ENCODE assay signal across 9 cellular contexts in the genomic region with DNA sequence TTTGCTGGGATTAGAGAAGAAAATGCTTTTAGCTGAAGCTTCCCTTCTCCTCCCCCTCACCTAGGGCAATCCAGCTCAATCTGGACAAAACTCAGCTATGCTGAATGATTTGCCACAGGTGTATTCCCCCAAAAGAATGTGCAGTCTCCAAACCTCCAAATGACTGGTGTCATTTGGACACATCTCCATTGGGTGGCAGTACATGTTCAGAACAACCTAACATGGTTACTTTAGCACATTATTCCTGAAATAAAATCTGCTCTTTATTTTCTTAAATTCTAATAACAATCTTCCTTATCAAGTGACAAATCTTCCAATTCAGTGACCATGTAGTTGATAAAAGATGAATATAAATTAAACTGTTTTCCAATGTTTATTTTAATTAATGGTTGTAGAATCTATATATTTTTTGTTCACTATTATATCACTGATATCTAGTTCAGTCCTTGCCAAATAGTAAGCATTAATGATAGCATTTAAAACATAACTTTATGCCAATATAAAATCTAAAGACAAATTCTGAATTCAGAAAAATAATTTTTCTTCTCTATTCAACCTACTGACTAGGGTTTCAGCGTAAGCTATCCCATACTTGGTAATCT.
DNase-seq lines count a peak whose midpoint lies in the region; ATAC-seq and FAIRE-seq lines count a peak whose summit lies in the region.
"Had no signal": no experiment of that assay in that cellular context is flagged by ENCODE, and none has a peak within 500 bp of the region (broad histone marks: within the 10 kb centered on the region; RNA-seq: fewer than 3 reads in every experiment).

No MANE protein-coding gene starts in this region.

- no peaks in the 10 kb centered on the region for H3K4me1 Mint-ChIP-seq in activated T-cell treated with anti-CD3 and anti-CD28 coated beads, Interleukin-2, amount 50 U/mL, for 24 hours (ENCODE audit: low read depth)
- H3K4me1 Mint-ChIP-seq: memory B cell had no signal

- ATAC-seq in GM19452 (IDR thresholded peaks at IDR 0.05; ENCODE audit: unreplicated experiment) (no peak), GM19397 (IDR thresholded peaks at IDR 0.05; ENCODE audit: unreplicated experiment) (no peak)

- H3K27me3 Mint-ChIP-seq in activated T-cell treated with anti-CD3 and anti-CD28 coated beads, Interleukin-2, amount 50 U/mL, for 24 hours = peaks cover 19% of the 10 kb centered on the region

- H3K9me3 Mint-ChIP-seq in activated T-cell treated with anti-CD3 and anti-CD28 coated beads, Interleukin-2, amount 50 U/mL, for 24 hours = no peaks in the 10 kb centered on the region

- H3K27ac Mint-ChIP-seq in activated T-cell treated with anti-CD3 and anti-CD28 coated beads, Interleukin-2, amount 50 U/mL, for 24 hours = no peak overlapping the region
- H3K27ac Mint-ChIP-seq: memory B cell had no signal

- H3K4me3 Mint-ChIP-seq in activated T-cell treated with anti-CD3 and anti-CD28 coated beads, Interleukin-2, amount 50 U/mL, for 24 hours = no peak overlapping the region
- H3K4me3 Mint-ChIP-seq: memory B cell had no signal

- FAIRE-seq in GM19239 (lab: Jason Lieb, UNC) (peak; percentile 75), colon (lab: Jason Lieb, UNC) (peak; percentile 24)

- DNase-seq in CD1c-positive myeloid dendritic cell (ENCODE audit: extremely low spot score) (peak; percentile 31), GM19239 (ENCODE audit: insufficient read length, low spot score) (no peak), NCI-H2171 treated with DMSO at 0.1 percent for 48 hours (lab: John Stamatoyannopoulos, UW) (peak; percentile 38), myocyte (ENCODE audit: low read depth) (peak; percentile 66)
- DNase-seq in activated T-cell treated with anti-CD3 and anti-CD28 coated beads, Interleukin-2, amount 50 U/mL, for 24 hours = no peak

- no peaks in the 10 kb centered on the region for H3K36me3 Mint-ChIP-seq in activated T-cell treated with anti-CD3 and anti-CD28 coated beads, Interleukin-2, amount 50 U/mL, for 24 hours (ENCODE audit: low read depth)

Comparison
In these comparisons a context has a peak if more than half of its experiments do, and no peak if none do; other contexts are left out.
1. DNase-seq: peak in CD1c-positive myeloid dendritic cell (single experiment), NCI-H2171 treated with DMSO at 0.1 percent for 48 hours (single experiment) and myocyte (single experiment); none in GM19239 (single experiment) and activated T-cell treated with anti-CD3 and anti-CD28 coated beads, Interleukin-2, amount 50 U/mL, for 24 hours (single experiment).